In genomic region chr2:120511546-120512320, GRCh38 we compare ENCODE assay signal across 24 cellular contexts.
DNase-seq lines count a peak whose midpoint lies in the region; ATAC-seq, FAIRE-seq and TF ChIP-seq lines count a peak whose summit lies in the region.
"Had no signal": no experiment of that assay in that cellular context is flagged by ENCODE, and none has a peak within 500 bp of the region (broad histone marks: within the 10 kb centered on the region; RNA-seq: fewer than 3 reads in every experiment).

No MANE protein-coding gene starts in this region.

- peak overlapping the region; percentile 67 for H3K4me3 Mint-ChIP-seq in neural crest cell
- H3K4me3 Mint-ChIP-seq: activated CD4-positive, alpha-beta T cell treated with anti-CD3 and anti-CD28 coated beads for 36 hours; activated CD8-positive, alpha-beta T cell treated with anti-CD3 and anti-CD28 coated beads, Interleukin-2, amount 10 ng/mL, durations not matched to agents 7 days and 5 days; CD4-positive, alpha-beta memory T cell; type B pancreatic cell had no signal

- no peak for ATAC-seq in Right ventricle myocardium inferior
- no peak for ATAC-seq in heart right ventricle
- ATAC-seq: activated CD4-positive, alpha-beta T cell treated with anti-CD3 and anti-CD28 coated beads for 36 hours; activated CD8-positive, alpha-beta T cell treated with anti-CD3 and anti-CD28 coated beads, Interleukin-2, amount 10 ng/mL, durations not matched to agents 7 days and 5 days; activated naive CD4-positive, alpha-beta T cell treated with anti-CD3 and anti-CD28 coated beads, Interleukin-2, amount 50 U/mL, for 72 hours had no signal

- no peaks in the 10 kb centered on the region for H3K9me3 Mint-ChIP-seq in neural crest cell
- H3K9me3 Mint-ChIP-seq: activated naive CD4-positive, alpha-beta T cell treated with anti-CD3 and anti-CD28 coated beads, Interleukin-2, amount 50 U/mL, for 72 hours; CD4-positive, alpha-beta memory T cell; type B pancreatic cell had no signal

- H3K27me3 ChIP-seq in heart right ventricle (peaks cover 0 to 18% (median 0%) of the 10 kb centered on the region in 7 donors), H1 (replicated peaks in 1 of 4; ENCODE audit: control insufficient read depth in 3 of 4, extremely low read depth in 1 of 4, insufficient read depth in 3 of 4, low read length in 3 of 4) (peaks cover 0 to 14% (median 6%) of the 10 kb centered on the region in 4 experiments; a peak in 3 of 7 replicates), spleen (replicated peaks in 1 of 7) (peaks cover 0 to 63% (median 5%) of the 10 kb centered on the region in 7 donors)

- no peaks in the 10 kb centered on the region for H3K79me2 ChIP-seq in H1 (ENCODE audit: control insufficient read depth in 1 of 2, insufficient read depth in 2 of 2, low read length in 2 of 2)

- H3K27ac ChIP-seq in heart right ventricle (no peak overlapping the region), H1 (ENCODE audit: low read depth, low read length) (no peak overlapping the region), spleen (no peak overlapping the region)

- no peak overlapping the region for H3K23ac ChIP-seq in H1 (ENCODE audit: insufficient read length)

- no peak overlapping the region for H3K4ac ChIP-seq in H1 (replicated peaks; ENCODE audit: insufficient read length, low read depth, low read length)

- H4K91ac ChIP-seq in H1 (replicated peaks; ENCODE audit: insufficient read length, low read length), result no peak overlapping the region

- H2AK5ac ChIP-seq in H1 (ENCODE audit: low read depth, low read length), result no peak overlapping the region

- H4K5ac ChIP-seq in H1 (ENCODE audit: insufficient read length, low read depth, low read length), result no peak overlapping the region

- TF ChIP-seq CTCF in heart right ventricle (IDR thresholded peaks at IDR 0.05), result no peak
- no peak for TF ChIP-seq CTCF in H1 (IDR thresholded peaks at IDR 0.05; ENCODE audit: control extremely low read depth in 1 of 3, insufficient read depth in 1 of 3, low read depth in 1 of 3, low read length in 3 of 3)
- TF ChIP-seq CTCF in neural crest cell (conservative IDR thresholded peaks at IDR 0.05), result no peak
- TF ChIP-seq CTCF in spleen (IDR thresholded peaks at IDR 0.05 in 8 of 11, conservative IDR thresholded peaks at IDR 0.05 in 3 of 11), result no peak

- H3K4me1 ChIP-seq in heart right ventricle, result peaks cover 0 to 22% (median 6%) of the 10 kb centered on the region in 9 donors
- peaks cover 0 to 4% (median 1%) of the 10 kb centered on the region in 4 experiments; a peak in 3 of 7 replicates for H3K4me1 ChIP-seq in H1 (replicated peaks in 1 of 4; ENCODE audit: control insufficient read depth in 3 of 4, insufficient read depth in 4 of 4, low read length in 3 of 4)
- H3K4me1 ChIP-seq in spleen, result peaks cover 0 to 22% (median 11%) of the 10 kb centered on the region in 6 donors

- no peak overlapping the region for H2BK120ac ChIP-seq in H1 (replicated peaks; ENCODE audit: low read depth, low read length)

- H3K4me2 ChIP-seq in H1 (ENCODE audit: insufficient read depth in 1 of 2, low read depth in 2 of 2, low read length in 2 of 2), result no peak overlapping the region; a peak in 1 of 4 replicates

- TF ChIP-seq RAD21 in H1 (IDR thresholded peaks at IDR 0.05 in 1 of 2, conservative IDR thresholded peaks at IDR 0.05 in 1 of 2; ENCODE audit: low read depth in 2 of 2, low read length in 2 of 2), result no peak

- peak; percentile 30 for DNase-seq in Right ventricle myocardium inferior (ENCODE audit: missing footprints)
- DNase-seq in heart right ventricle, result no peak
- no peak for DNase-seq in H1 (ENCODE audit: low read depth in 1 of 2, low spot score in 2 of 2)
- peak; percentile 43 for DNase-seq in neural crest cell (ENCODE audit: low read depth, low spot score)
- DNase-seq in spleen, result peak; percentile 59
- DNase-seq in kidney glomerular epithelial cell (lab: John Stamatoyannopoulos, UW), result no peak
- no peak for DNase-seq in HK-2 (ENCODE audit: unreplicated experiment)
- no peak for DNase-seq in NCI-H82 treated with DMSO at 0.1 percent for 48 hours (lab: John Stamatoyannopoulos, UW; ENCODE audit: unreplicated experiment)
- DNase-seq: activated CD4-positive, alpha-beta T cell treated with anti-CD3 and anti-CD28 coated beads for 36 hours; activated CD8-positive, alpha-beta T cell treated with anti-CD3 and anti-CD28 coated beads, Interleukin-2, amount 10 ng/mL, durations not matched to agents 7 days and 5 days; CD4-positive, alpha-beta memory T cell; dermis blood vessel endothelial cell; EL; NCI-H1694; NCI-H2171 treated with DMSO at 0.1 percent for 48 hours; retina; stimulated activated CD4-positive, alpha-beta T cell treated with anti-CD3 and anti-CD28 coated beads, Interleukin-12 subunit alpha, Interleukin-12 subunit beta, amount 100 ng/mL, for 4 hours; stimulated activated CD4-positive, alpha-beta T cell treated with anti-CD3 and anti-CD28 coated beads, Interleukin-4, amount 100 ng/mL, for 1 hour had no signal

- FAIRE-seq in H1 (lab: Jason Lieb, UNC), result no peak
- FAIRE-seq: A204.1, endothelial cell of umbilical vein, H54 had no signal

- no peaks in the 10 kb centered on the region for H3K36me3 ChIP-seq in heart right ventricle
- no peaks in the 10 kb centered on the region for H3K36me3 ChIP-seq in H1 (ENCODE audit: control insufficient read depth in 2 of 4, insufficient read depth in 4 of 4, low read length in 3 of 4)
- H3K36me3 ChIP-seq in spleen, result no peaks in the 10 kb centered on the region

- intact Hi-C loops in Right ventricle myocardium inferior (cut with DNase I) (no loop called here), heart right ventricle (cut with DNase I) (loop anchor here in 2 of 10 donors (5.0 kb wide), 2 partner anchors 41 to 166 kb away; no protein-coding TSS in a partner anchor), spleen (cut with DNase I; ENCODE audit: low total_unique reads) (no loop called here)

- no peak overlapping the region for H2AFZ ChIP-seq in H1 (ENCODE audit: low read length)

- H3K36me3 Mint-ChIP-seq in neural crest cell (ENCODE audit: low read depth), result no peaks in the 10 kb centered on the region
- H3K36me3 Mint-ChIP-seq: activated naive CD4-positive, alpha-beta T cell treated with anti-CD3 and anti-CD28 coated beads, Interleukin-2, amount 50 U/mL, for 72 hours; CD4-positive, alpha-beta memory T cell; type B pancreatic cell had no signal

- no peak for TF ChIP-seq EP300 in H1 (IDR thresholded peaks at IDR 0.05; ENCODE audit: borderline replicate concordance in 1 of 2, low read depth in 2 of 2, low read length in 2 of 2)

- H3K14ac ChIP-seq in H1 (ENCODE audit: insufficient read length), result no peak overlapping the region

- no peak overlapping the region for H3K4me3 ChIP-seq in heart right ventricle
- no peak overlapping the region for H3K4me3 ChIP-seq in H1 (ENCODE audit: extremely low read depth in 1 of 4, insufficient read depth in 2 of 4, low read depth in 3 of 4, low read length in 4 of 4)
- no peak overlapping the region for H3K4me3 ChIP-seq in spleen
- H3K4me3 ChIP-seq: lung had no signal

- WGBS in heart right ventricle, 2 donors, result 67 to 72% methylated on average over 28 of the region's 28 CpGs
- 59% methylated on average over 27 of the region's 28 CpGs; no CpG with 5 or more reads in 1 of the 2 experiments for WGBS in H1 (ENCODE audit: extremely low coverage in 1 of 2, insufficient coverage in 1 of 2, insufficient read length in 1 of 2, insufficient replicate concordance in 2 of 2, low coverage in 1 of 2, low lambda C conversion rate in 2 of 2, missing lambda C conversion rate in 1 of 2), 2 experiments
- WGBS in spleen, 5 donors, result 77 to 85% (median 83%) methylated on average over 28 of the region's 28 CpGs

- H3K79me1 ChIP-seq in H1 (ENCODE audit: low read depth, low read length), result no peaks in the 10 kb centered on the region

- H3K9ac ChIP-seq in H1 (replicated peaks in 1 of 4; ENCODE audit: extremely low read depth in 1 of 4, low read depth in 3 of 4, low read length in 3 of 4), result no peak overlapping the region

- no peak overlapping the region for H2BK20ac ChIP-seq in H1 (ENCODE audit: low read length)

- CTCF ChIA-PET in H1 (lab: Charles Lee; ENCODE audit: partially characterized antibody), result interaction anchor here (0.7 to 10.8 kb wide), 33 partner anchors 8 to 253 kb away, joined by 3 to 91 read pairs (median 3); no protein-coding TSS in a partner anchor

- peaks cover 44% of the 10 kb centered on the region for H3K27me3 Mint-ChIP-seq in neural crest cell (ENCODE audit: low read depth)
- H3K27me3 Mint-ChIP-seq: activated CD4-positive, alpha-beta T cell treated with anti-CD3 and anti-CD28 coated beads for 36 hours had no signal

- H3K23me2 ChIP-seq in H1 (ENCODE audit: low read depth, low read length), result no peaks in the 10 kb centered on the region; the same call in 1 of the 2 replicates

- peak overlapping the region; percentile 87 for H3K27ac Mint-ChIP-seq in neural crest cell (ENCODE audit: unreplicated experiment)
- H3K27ac Mint-ChIP-seq: activated CD4-positive, alpha-beta T cell treated with anti-CD3 and anti-CD28 coated beads for 36 hours; activated CD8-positive, alpha-beta T cell treated with anti-CD3 and anti-CD28 coated beads, Interleukin-2, amount 10 ng/mL, durations not matched to agents 7 days and 5 days; activated naive CD4-positive, alpha-beta T cell treated with anti-CD3 and anti-CD28 coated beads, Interleukin-2, amount 50 U/mL, for 72 hours; CD4-positive, alpha-beta memory T cell; type B pancreatic cell had no signal

- no peaks in the 10 kb centered on the region for H4K20me1 ChIP-seq in H1 (replicated peaks in 1 of 2; ENCODE audit: control insufficient read depth in 1 of 2, insufficient read depth in 2 of 2, low read length in 2 of 2)

- H3K9me3 ChIP-seq in heart right ventricle (no peaks in the 10 kb centered on the region), H1 (ENCODE audit: insufficient read depth in 2 of 2, low read depth in 1 of 2, low read length in 1 of 2) (no peaks in the 10 kb centered on the region), spleen (no peaks in the 10 kb centered on the region)

- H3K4me1 Mint-ChIP-seq in neural crest cell, result peaks cover 33% of the 10 kb centered on the region
- H3K4me1 Mint-ChIP-seq: activated CD4-positive, alpha-beta T cell treated with anti-CD3 and anti-CD28 coated beads for 36 hours had no signal

- no peak overlapping the region for H3K18ac ChIP-seq in H1 (ENCODE audit: extremely low read depth, low read length)

- H2BK15ac ChIP-seq in H1 (ENCODE audit: low read length), result no peak overlapping the region

- H3K56ac ChIP-seq in H1 (replicated peaks; ENCODE audit: insufficient read length, low read depth, low read length), result no peak overlapping the region

- H4K8ac ChIP-seq in H1 (ENCODE audit: extremely low read depth, insufficient read depth, low read length), result no peak overlapping the region; the same call in none of the 2 replicates

- POLR2A ChIA-PET in H1 (lab: Charles Lee; ENCODE audit: partially characterized antibody), result interaction anchor here (0.8 to 1.5 kb wide), 3 partner anchors 11 to 563 kb away, joined by 3 to 4 read pairs (median 3); no protein-coding TSS in a partner anchor

- H2BK5ac ChIP-seq in H1 (ENCODE audit: low read depth, low read length), result no peak overlapping the region

- TF ChIP-seq POLR2A in H1 (IDR thresholded peaks at IDR 0.05; ENCODE audit: control extremely low read depth in 1 of 2, low read depth in 2 of 2, low read length in 2 of 2) (no peak), spleen (IDR thresholded peaks at IDR 0.05) (no peak)

- H2BK12ac ChIP-seq in H1 (ENCODE audit: low read depth, low read length), result 0 out of 2 replicates have a peak overlapping the region, but pooled peaks have one; percentile 39

TF ChIP-seq in H1, 55 proteins besides CTCF, POLR2A, EP300 and RAD21 (continues in another document):
- no peak for TF ChIP-seq KDM1A (IDR thresholded peaks at IDR 0.05; ENCODE audit: borderline replicate concordance, low read length)

Comparison
In these comparisons a context has a peak if more than half of its experiments do, and no peak if none do; other contexts are left out.
1. DNase-seq: peak in Right ventricle myocardium inferior (single experiment), neural crest cell (single experiment) and spleen (single experiment); none in heart right ventricle (0 of 2), H1 (0 of 2), kidney glomerular epithelial cell (single experiment), HK-2 (single experiment) and NCI-H82 treated with DMSO at 0.1 percent for 48 hours (single experiment).